Comparison of ENCODE assay signal across 1 cellular context in genomic region chr3:124360626-124361025, GRCh38.
TF ChIP-seq lines count a peak whose summit lies in the region.

No MANE protein-coding gene starts in this region.

TF ChIP-seq in GM23338, 12 proteins besides CTCF, POLR2A, EP300 and RAD21 (continued from another document):
- TF ChIP-seq ZNF462 (CRISPR knock-in tag; IDR thresholded peaks at IDR 0.05) (0 out of 2 replicates have a peak, but pooled peaks have one; percentile 73), POLR2AphosphoS5 (IDR thresholded peaks at IDR 0.05; ENCODE audit: low read depth) (no peak), EZH2 (IDR thresholded peaks at IDR 0.05; ENCODE audit: low read depth, unreplicated experiment) (no peak), REST (IDR thresholded peaks at IDR 0.05; ENCODE audit: unreplicated experiment) (no peak)
